ENCODE assay signal across 11 cellular contexts in the genomic region with DNA sequence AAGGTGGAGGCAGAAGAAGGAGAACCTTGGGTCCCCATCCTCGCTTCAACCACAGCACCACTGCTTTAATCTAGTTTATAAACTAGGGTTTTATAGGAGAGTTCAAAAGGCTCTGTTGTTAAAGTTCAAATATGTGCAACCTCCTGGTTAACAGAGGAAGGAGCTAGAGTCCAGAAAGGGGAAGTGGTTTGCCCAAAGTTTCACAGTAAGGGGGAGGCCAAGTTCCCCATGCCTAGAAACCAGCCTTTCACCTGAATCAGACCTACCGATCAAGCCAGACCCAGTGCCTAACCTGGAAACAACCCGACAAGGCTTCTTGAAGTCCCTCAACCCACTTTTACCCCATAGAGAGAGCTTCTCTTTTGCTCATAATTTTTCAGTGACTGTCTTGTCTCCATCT.
DNase-seq lines count a peak whose midpoint lies in the region; ATAC-seq lines count a peak whose summit lies in the region.
"Had no signal": no experiment of that assay in that cellular context is flagged by ENCODE, and none has a peak within 500 bp of the region (broad histone marks: within the 10 kb centered on the region; RNA-seq: fewer than 3 reads in every experiment).

No MANE protein-coding gene starts in this region.

- DNase-seq in effector memory CD8-positive, alpha-beta T cell = no peak
- DNase-seq in C1 segment of cervical spinal cord (lab: John Stamatoyannopoulos, UW) = no peak
- DNase-seq in activated T-helper 1 cell treated with anti-CD3 and anti-CD28 coated beads, Interleukin-12 subunit alpha, Interleukin-12 subunit beta, Interleukin-2, Interleukin-4 antibody, amounts not matched to agents 30 ng/mL and 10 ng/mL and 1 ng/mL, durations not matched to agents 14 hours and 24 hours and 36 hours (ENCODE audit: low spot score) = no peak
- no peak for DNase-seq in HuH-7.5 (ENCODE audit: low spot score)
- no peak for DNase-seq in SW 1271 (lab: John Stamatoyannopoulos, UW)
- DNase-seq: mesenchymal stem cell; SJCRH30; stimulated activated CD4-positive, alpha-beta T cell treated with anti-CD3 and anti-CD28 coated beads, Interleukin-1b, Interleukin-23, amount 100 ng/mL, for 48 hours had no signal

- H3K4me3 Mint-ChIP-seq in effector memory CD8-positive, alpha-beta T cell = no peak overlapping the region
- no peak overlapping the region for H3K4me3 Mint-ChIP-seq in activated T-helper 1 cell treated with anti-CD3 and anti-CD28 coated beads, Interleukin-12 subunit alpha, Interleukin-12 subunit beta, Interleukin-2, Interleukin-4 antibody, amounts not matched to agents 30 ng/mL and 10 ng/mL and 1 ng/mL, durations not matched to agents 14 hours and 24 hours and 36 hours

- peaks cover 0 to 18% of the 10 kb centered on the region in 2 donors for H3K27me3 Mint-ChIP-seq in effector memory CD8-positive, alpha-beta T cell
- H3K27me3 Mint-ChIP-seq in activated T-helper 1 cell treated with anti-CD3 and anti-CD28 coated beads, Interleukin-12 subunit alpha, Interleukin-12 subunit beta, Interleukin-2, Interleukin-4 antibody, amounts not matched to agents 30 ng/mL and 10 ng/mL and 1 ng/mL, durations not matched to agents 14 hours and 24 hours and 36 hours (ENCODE audit: insufficient read depth) = peaks cover 16% of the 10 kb centered on the region

- intact Hi-C loops in activated T-helper 1 cell treated with anti-CD3 and anti-CD28 coated beads, Interleukin-12 subunit alpha, Interleukin-12 subunit beta, Interleukin-2, Interleukin-4 antibody, amounts not matched to agents 30 ng/mL and 10 ng/mL and 1 ng/mL, durations not matched to agents 14 hours and 24 hours and 36 hours (cut with micrococcal nuclease) = no loop called here

- H3K36me3 Mint-ChIP-seq in effector memory CD8-positive, alpha-beta T cell (ENCODE audit: insufficient read depth) = no peaks in the 10 kb centered on the region
- H3K36me3 Mint-ChIP-seq in activated T-helper 1 cell treated with anti-CD3 and anti-CD28 coated beads, Interleukin-12 subunit alpha, Interleukin-12 subunit beta, Interleukin-2, Interleukin-4 antibody, amounts not matched to agents 30 ng/mL and 10 ng/mL and 1 ng/mL, durations not matched to agents 14 hours and 24 hours and 36 hours (ENCODE audit: low read depth) = no peaks in the 10 kb centered on the region

- no peaks in the 10 kb centered on the region for H3K4me1 Mint-ChIP-seq in effector memory CD8-positive, alpha-beta T cell (ENCODE audit: low read depth in 2 of 2)
- H3K4me1 Mint-ChIP-seq in activated T-helper 1 cell treated with anti-CD3 and anti-CD28 coated beads, Interleukin-12 subunit alpha, Interleukin-12 subunit beta, Interleukin-2, Interleukin-4 antibody, amounts not matched to agents 30 ng/mL and 10 ng/mL and 1 ng/mL, durations not matched to agents 14 hours and 24 hours and 36 hours (ENCODE audit: low read depth) = no peaks in the 10 kb centered on the region

- no peak overlapping the region for H3K27ac Mint-ChIP-seq in effector memory CD8-positive, alpha-beta T cell
- H3K27ac Mint-ChIP-seq in activated T-helper 1 cell treated with anti-CD3 and anti-CD28 coated beads, Interleukin-12 subunit alpha, Interleukin-12 subunit beta, Interleukin-2, Interleukin-4 antibody, amounts not matched to agents 30 ng/mL and 10 ng/mL and 1 ng/mL, durations not matched to agents 14 hours and 24 hours and 36 hours = no peak overlapping the region

- no peaks in the 10 kb centered on the region for H3K9me3 Mint-ChIP-seq in effector memory CD8-positive, alpha-beta T cell
- no peaks in the 10 kb centered on the region for H3K9me3 Mint-ChIP-seq in activated T-helper 1 cell treated with anti-CD3 and anti-CD28 coated beads, Interleukin-12 subunit alpha, Interleukin-12 subunit beta, Interleukin-2, Interleukin-4 antibody, amounts not matched to agents 30 ng/mL and 10 ng/mL and 1 ng/mL, durations not matched to agents 14 hours and 24 hours and 36 hours

- ATAC-seq in GM18508 (IDR thresholded peaks at IDR 0.05; ENCODE audit: insufficient read depth, unreplicated experiment) = peak; percentile 77
- ATAC-seq in GM21717 (IDR thresholded peaks at IDR 0.05; ENCODE audit: unreplicated experiment) = peak; percentile 90
- peak; percentile 78 for ATAC-seq in HG03469 (IDR thresholded peaks at IDR 0.05; ENCODE audit: unreplicated experiment)
- peak; percentile 27 for ATAC-seq in effector memory CD8-positive, alpha-beta T cell (replicated peaks)

Comparison
In these comparisons a context has a peak if more than half of its experiments do, and no peak if none do; other contexts are left out.
1. ATAC-seq: peak in every context shown above with its lines; median percentile 90 in GM21717; 78 in HG03469; 77 in GM18508; 27 in effector memory CD8-positive, alpha-beta T cell.